In the genomic region with DNA sequence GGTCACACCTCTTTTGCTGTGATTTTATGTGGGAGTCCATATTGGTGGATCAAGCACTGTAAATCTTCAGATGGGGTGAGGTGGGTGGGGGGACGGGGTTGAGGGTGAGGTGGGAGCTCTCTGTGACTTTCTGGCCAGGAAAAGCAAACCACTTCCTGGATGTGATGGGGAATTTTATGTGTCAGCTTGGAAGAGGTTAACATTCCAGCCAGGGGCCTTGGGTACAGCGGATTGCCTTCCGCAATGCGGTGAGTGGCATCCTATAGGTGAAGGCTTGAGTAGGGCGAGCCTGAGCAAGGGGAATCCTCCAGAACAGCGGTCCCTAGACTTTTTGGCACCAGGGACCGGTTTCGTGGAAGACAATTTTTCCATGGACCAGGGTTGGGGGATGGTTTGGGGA, we compare ENCODE assay signal across 24 cellular contexts. TPM values are rescaled to one million over a fixed set of nuclear protein-coding genes. Genes with fewer than 3 reads are reported as not detected.
A peak's percentile ranks its signal among the peaks of the same experiment; 100 is the strongest.
DNase-seq lines count a peak whose midpoint lies in the region; ATAC-seq and TF ChIP-seq lines count a peak whose summit lies in the region.
"Had no signal": no experiment of that assay in that cellular context is flagged by ENCODE, and none has a peak within 500 bp of the region (broad histone marks: within the 10 kb centered on the region; RNA-seq: fewer than 3 reads in every experiment).

No MANE protein-coding gene starts in this region.

- H3K14ac ChIP-seq in neuronal stem cell (ENCODE audit: low read length): no peak overlapping the region

- H3K9ac ChIP-seq in neuronal stem cell (ENCODE audit: low read depth, low read length, poor library complexity): no peak overlapping the region

- no peak overlapping the region for H3K23ac ChIP-seq in neuronal stem cell (ENCODE audit: low read depth, low read length, poor library complexity)

- no peak overlapping the region for H3K27ac ChIP-seq in neuronal stem cell (replicated peaks; ENCODE audit: low read length)
- H3K27ac ChIP-seq: HL-60, PC-9 had no signal

- H2BK15ac ChIP-seq in neuronal stem cell (ENCODE audit: low read length): no peak overlapping the region

- no peak overlapping the region for H3K4ac ChIP-seq in neuronal stem cell (ENCODE audit: low read length)

- H3K18ac ChIP-seq in neuronal stem cell (ENCODE audit: low read length): peak overlapping the region; percentile 72

- H3K27me3 ChIP-seq in neuronal stem cell (ENCODE audit: control insufficient read depth in 3 of 3, insufficient read depth in 3 of 3, low read depth in 1 of 3, low read length in 3 of 3): no peaks in the 10 kb centered on the region
- H3K27me3 ChIP-seq: BE2C had no signal

- peak overlapping the region; percentile 34 for H2BK12ac ChIP-seq in neuronal stem cell (ENCODE audit: low read length)

- no peak overlapping the region for H2BK5ac ChIP-seq in neuronal stem cell (ENCODE audit: low read length)

- no peaks in the 10 kb centered on the region for H3K36me3 Mint-ChIP-seq in chondrocyte (ENCODE audit: low read depth)
- no peaks in the 10 kb centered on the region for H3K36me3 Mint-ChIP-seq in activated T-cell treated with anti-CD3 and anti-CD28 coated beads, Interleukin-2, amount 50 U/mL, for 24 hours (ENCODE audit: low read depth)

- H3K4me1 ChIP-seq in neuronal stem cell (ENCODE audit: control insufficient read depth in 2 of 2, insufficient read depth in 1 of 2, low read depth in 1 of 2, low read length in 2 of 2): peaks cover 16% of the 10 kb centered on the region in 2 donors
- H3K4me1 ChIP-seq: BE2C had no signal

- WGBS in neuronal stem cell (ENCODE audit: extremely low coverage in 2 of 2, insufficient read length in 2 of 2, insufficient replicate concordance in 1 of 2), 2 donors: no CpG with 5 or more reads among the region's 8 CpGs

- no peak overlapping the region for H3K4me3 ChIP-seq in neuronal stem cell (ENCODE audit: low read length in 2 of 2)
- H3K4me3 ChIP-seq: GM12878, PC-9 had no signal

- peaks cover 4% of the 10 kb centered on the region for H3K9me3 Mint-ChIP-seq in chondrocyte (ENCODE audit: low read depth)
- no peaks in the 10 kb centered on the region for H3K9me3 Mint-ChIP-seq in activated T-cell treated with anti-CD3 and anti-CD28 coated beads, Interleukin-2, amount 50 U/mL, for 24 hours

- no peak for TF ChIP-seq CTCF in chondrocyte (IDR thresholded peaks at IDR 0.05)

- H3K4me1 Mint-ChIP-seq in chondrocyte (ENCODE audit: low read depth): peaks cover 16% of the 10 kb centered on the region
- no peaks in the 10 kb centered on the region for H3K4me1 Mint-ChIP-seq in activated T-cell treated with anti-CD3 and anti-CD28 coated beads, Interleukin-2, amount 50 U/mL, for 24 hours (ENCODE audit: low read depth)

- no peak overlapping the region for H4K91ac ChIP-seq in neuronal stem cell (ENCODE audit: low read depth, low read length, poor library complexity)

- H3K27ac Mint-ChIP-seq in chondrocyte (ENCODE audit: unreplicated experiment): peak overlapping the region; percentile 72
- no peak overlapping the region for H3K27ac Mint-ChIP-seq in activated T-cell treated with anti-CD3 and anti-CD28 coated beads, Interleukin-2, amount 50 U/mL, for 24 hours

- ATAC-seq in HG03378 (IDR thresholded peaks at IDR 0.05; ENCODE audit: unreplicated experiment): no peak
- ATAC-seq: GM12878 had no signal

- no peak overlapping the region for H2BK120ac ChIP-seq in neuronal stem cell (ENCODE audit: low read depth, low read length)

- H3K36me3 ChIP-seq in neuronal stem cell (replicated peaks in 1 of 2; ENCODE audit: control insufficient read depth in 2 of 2, insufficient read depth in 2 of 2, low read length in 2 of 2): no peaks in the 10 kb centered on the region
- H3K36me3 ChIP-seq: BE2C had no signal

- H3K9me3 ChIP-seq in neuronal stem cell (replicated peaks in 1 of 2; ENCODE audit: control insufficient read depth in 2 of 2, insufficient read depth in 1 of 2, low read depth in 1 of 2, low read length in 2 of 2): peaks cover 4 to 7% of the 10 kb centered on the region in 2 donors
- H3K9me3 ChIP-seq: BE2C had no signal

- H2AFZ ChIP-seq in neuronal stem cell (ENCODE audit: low read length): no peak overlapping the region
- H2AFZ ChIP-seq: PC-9 had no signal

- DNase-seq in A172 (ENCODE audit: low spot score) (peak; percentile 56), EL (peak; percentile 7), chondrocyte (ENCODE audit: low spot score) (peak; percentile 43), neuronal stem cell (ENCODE audit: low spot score) (no peak), NCI-H1694 (lab: John Stamatoyannopoulos, UW) (no peak)
- DNase-seq in activated T-cell treated with anti-CD3 and anti-CD28 coated beads, Interleukin-2, amount 50 U/mL, for 24 hours: no peak
- DNase-seq in activated naive CD4-positive, alpha-beta T cell treated with Interleukin-2 at 50 U/mL for 16 hours: no peak
- DNase-seq: BE2C, DMS53, KG1, NCI-H1092 treated with DMSO at 0.1 percent for 48 hours, NCI-H1436 treated with DMSO at 0.1 percent for 48 hours, NCI-H2029, NCI-H226, NCI-H510A treated with DMSO at 0.1 percent for 48 hours, NCI-H748 treated with DMSO at 0.1 percent for 48 hours, PC-9, RPMI8226, SIG-M5 had no signal

- no peak overlapping the region for H2AK5ac ChIP-seq in neuronal stem cell (ENCODE audit: low read depth, low read length)

- no peak overlapping the region for H3K4me2 ChIP-seq in neuronal stem cell (ENCODE audit: insufficient read depth, low read length, poor library complexity, severe bottlenecking)
- H3K4me2 ChIP-seq: PC-9 had no signal

- H3K4me3 Mint-ChIP-seq in chondrocyte (ENCODE audit: unreplicated experiment): no peak overlapping the region
- no peak overlapping the region for H3K4me3 Mint-ChIP-seq in activated T-cell treated with anti-CD3 and anti-CD28 coated beads, Interleukin-2, amount 50 U/mL, for 24 hours

- H3K79me1 ChIP-seq in neuronal stem cell (ENCODE audit: low read depth, low read length): no peaks in the 10 kb centered on the region

- no peak overlapping the region for H4K8ac ChIP-seq in neuronal stem cell (ENCODE audit: low read depth, low read length)

- peaks cover 16% of the 10 kb centered on the region for H3K27me3 Mint-ChIP-seq in chondrocyte (ENCODE audit: low read depth)
- peaks cover 10% of the 10 kb centered on the region for H3K27me3 Mint-ChIP-seq in activated T-cell treated with anti-CD3 and anti-CD28 coated beads, Interleukin-2, amount 50 U/mL, for 24 hours

RNA-seq across cellular contexts. Expression of a gene that starts 36.2 kb away (rescaled TPM):
- total RNA-seq in A172 (2014; rRNA removed; shearing (Covaris generic)): not detected in 2 replicates
- total RNA-seq in chondrocyte: 0.33 to 0.45 TPM in 2 of 3 replicates, not detected in the other
- 6,496 TPM for polyA plus RNA-seq in neuronal stem cell (2013, experiment 1 of 2)
- 6,408 TPM for polyA plus RNA-seq in neuronal stem cell (2013, experiment 2 of 2)
- total RNA-seq: A673, HT-29, PC-9 had no signal
- polyA plus RNA-seq: GM12878 had no signal

Comparison
In these comparisons a context has a peak if more than half of its experiments do, and no peak if none do; other contexts are left out.
1. DNase-seq: peak in A172 (single experiment), EL (single experiment) and chondrocyte (single experiment); none in neuronal stem cell (single experiment), NCI-H1694 (single experiment), activated T-cell treated with anti-CD3 and anti-CD28 coated beads, Interleukin-2, amount 50 U/mL, for 24 hours (single experiment) and activated naive CD4-positive, alpha-beta T cell treated with Interleukin-2 at 50 U/mL for 16 hours (single experiment).